In genomic region chr9:101376117-101376866, GRCh38 we compare ENCODE assay signal across 18 cellular contexts. TPM values are rescaled to one million over a fixed set of nuclear protein-coding genes. Genes with fewer than 3 reads are reported as not detected.
DNase-seq lines count a peak whose midpoint lies in the region; ATAC-seq, FAIRE-seq and TF ChIP-seq lines count a peak whose summit lies in the region.
"Had no signal": no experiment of that assay in that cellular context is flagged by ENCODE, and none has a peak within 500 bp of the region (broad histone marks: within the 10 kb centered on the region; RNA-seq: fewer than 3 reads in every experiment).

No MANE protein-coding gene starts in this region.

- no TSS peak for BruUV-seq in mammary epithelial cell (replicated peaks; lab: Mats Ljungman, UMichigan)
- no TSS peak for BruUV-seq in MCF 10A (replicated peaks; lab: Mats Ljungman, UMichigan)

- CTCF ChIA-PET in mammary epithelial cell (lab: Charles Lee; ENCODE audit: low non-redundant PET) = no interaction called here
- CTCF ChIA-PET in MCF 10A (lab: Yijun Ruan, JAX) = interaction anchor here (0.6 to 3.1 kb wide), 3 partner anchors 12 to 1041 kb away, joined by 3 to 28 read pairs (median 3); no protein-coding TSS in a partner anchor

- in situ Hi-C loops in mammary epithelial cell (cut with MboI; ENCODE audit: low sequenced_read_pairs in 2 of 2) = no loop called here
- in situ Hi-C loops in KBM-7 (cut with MboI; ENCODE audit: low pct_unique_long_range_greater_than_20kb, low sequenced_read_pairs) = no loop called here

- TF ChIP-seq CTCF in mammary epithelial cell (conservative IDR thresholded peaks at IDR 0.05 in 1 of 2, IDR thresholded peaks at IDR 0.05 in 1 of 2; ENCODE audit: extremely low read depth in 1 of 2, insufficient read depth in 1 of 2, low read depth in 1 of 2, low read length in 2 of 2) (no peak), MCF 10A (IDR thresholded peaks at IDR 0.05; ENCODE audit: unreplicated experiment) (no peak), keratinocyte (optimal IDR thresholded peaks at IDR 0.05 in 1 of 3, IDR thresholded peaks at IDR 0.05 in 1 of 3, conservative IDR thresholded peaks at IDR 0.05 in 1 of 3; ENCODE audit: extremely low read depth in 1 of 3, insufficient read depth in 2 of 3, low read length in 3 of 3) (no peak)

- H4K20me1 ChIP-seq in mammary epithelial cell (ENCODE audit: insufficient read depth, low read length) (no peaks in the 10 kb centered on the region), keratinocyte (ENCODE audit: control insufficient read depth, extremely low read depth, insufficient read depth, low read length) (no peaks in the 10 kb centered on the region)

- no peaks in the 10 kb centered on the region for H3K4me1 ChIP-seq in mammary epithelial cell (ENCODE audit: insufficient read depth, low read length)
- H3K4me1 ChIP-seq in keratinocyte (ENCODE audit: control insufficient read depth, extremely low read depth, insufficient read depth, low read length) = peaks cover 12% of the 10 kb centered on the region
- H3K4me1 ChIP-seq: left ventricle myocardium inferior, transverse colon had no signal

- H2AFZ ChIP-seq in mammary epithelial cell (ENCODE audit: low read depth, low read length) = no peak overlapping the region
- no peak overlapping the region for H2AFZ ChIP-seq in keratinocyte (ENCODE audit: control insufficient read depth, low read length)
- H2AFZ ChIP-seq: neural progenitor cell had no signal

- H3K4me3 ChIP-seq in mammary epithelial cell (replicated peaks in 1 of 3; ENCODE audit: insufficient read depth in 1 of 3, low read depth in 2 of 3, low read length in 3 of 3) = no peak overlapping the region
- no peak overlapping the region for H3K4me3 ChIP-seq in keratinocyte (ENCODE audit: control insufficient read depth in 2 of 3, extremely low read depth in 1 of 3, insufficient read depth in 2 of 3, low read depth in 1 of 3, low read length in 3 of 3)
- H3K4me3 ChIP-seq: left ventricle myocardium inferior, neural progenitor cell, transverse colon had no signal

- no peak overlapping the region for H3K9ac ChIP-seq in mammary epithelial cell (ENCODE audit: insufficient read depth, low read length)
- no peak overlapping the region for H3K9ac ChIP-seq in keratinocyte (ENCODE audit: control insufficient read depth, extremely low read depth, insufficient read depth, low read length)
- H3K9ac ChIP-seq: neural progenitor cell had no signal

- peak; percentile 19 for DNase-seq in mammary epithelial cell
- DNase-seq in MCF 10A (ENCODE audit: unreplicated experiment) = no peak
- peak; percentile 64 for DNase-seq in amniotic epithelial cell (ENCODE audit: low read depth)
- no peak for DNase-seq in keratinocyte (ENCODE audit: low read depth, low spot score)
- no peak for DNase-seq in naive thymus-derived CD8-positive, alpha-beta T cell
- no peak for DNase-seq in KBM-7
- DNase-seq: activated CD8-positive, alpha-beta memory T cell treated with anti-CD3 and anti-CD28 coated beads, Interleukin-2, amount 50 U/mL, for 4 hours; effector CD4-positive, alpha-beta T cell; glutamatergic neuron; left ventricle myocardium inferior; NCI-H526 treated with DMSO at 0.1 percent for 48 hours; SHP77 treated with DMSO at 0.1 percent for 48 hours; stimulated activated CD4-positive, alpha-beta T cell treated with anti-CD3 and anti-CD28 coated beads, Interleukin-12 subunit alpha, Interleukin-12 subunit beta, amount 100 ng/mL, for 4 hours; transverse colon had no signal

- no peaks in the 10 kb centered on the region for H3K9me3 ChIP-seq in mammary epithelial cell (replicated peaks; ENCODE audit: insufficient read depth, low read length)
- H3K9me3 ChIP-seq in keratinocyte (ENCODE audit: control insufficient read depth, low read depth, low read length) = no peaks in the 10 kb centered on the region

- H3K27ac ChIP-seq in mammary epithelial cell (ENCODE audit: insufficient read depth, low read depth, low read length) (no peak overlapping the region), keratinocyte (ENCODE audit: control insufficient read depth, insufficient read depth, low read length) (no peak overlapping the region)
- H3K27ac ChIP-seq: 22Rv1, left ventricle myocardium inferior, neural progenitor cell, transverse colon had no signal

- H3K27me3 ChIP-seq in mammary epithelial cell (ENCODE audit: insufficient read depth, low read length) (no peaks in the 10 kb centered on the region), keratinocyte (ENCODE audit: control insufficient read depth, extremely low read depth, insufficient read depth, low read length) (no peaks in the 10 kb centered on the region)
- H3K27me3 ChIP-seq: neural progenitor cell, transverse colon had no signal

- whole genome bisulfite sequencing in mammary epithelial cell (ENCODE audit: low coverage, missing lambda C conversion rate) = 41% methylated on average over 6 of the region's 6 CpGs

- ATAC-seq in GM18511 (IDR thresholded peaks at IDR 0.05; ENCODE audit: unreplicated experiment) (no peak), HG03175 (IDR thresholded peaks at IDR 0.05; ENCODE audit: unreplicated experiment) (no peak)
- no peak for ATAC-seq in naive thymus-derived CD8-positive, alpha-beta T cell

- peak; percentile 62 for FAIRE-seq in keratinocyte (lab: Jason Lieb, UNC)

- no peaks in the 10 kb centered on the region for H3K4me1 Mint-ChIP-seq in MCF 10A (ENCODE audit: insufficient read depth, unreplicated experiment)
- no peaks in the 10 kb centered on the region for H3K4me1 Mint-ChIP-seq in naive thymus-derived CD8-positive, alpha-beta T cell

- POLR2A ChIA-PET in MCF 10A (lab: Yijun Ruan, JAX) = interaction anchor here (1.1 to 1.8 kb wide), 2 partner anchors 7 to 23 kb away, joined by 3 to 6 read pairs; partner anchors contain the start of genes MRPL50 and ZNF189
- POLR2A ChIA-PET in naive thymus-derived CD8-positive, alpha-beta T cell (lab: Charles Lee) = no interaction called here

- dilution Hi-C loops in mammary epithelial cell (cut with HindIII; ENCODE audit: low sequenced_read_pairs) (no loop called here), keratinocyte (cut with MboI; ENCODE audit: extremely low pct_ligation_motif_present, low sequenced_read_pairs) (no loop called here)

- H3K79me2 ChIP-seq in mammary epithelial cell (ENCODE audit: insufficient read depth, low read length) = no peaks in the 10 kb centered on the region
- no peaks in the 10 kb centered on the region for H3K79me2 ChIP-seq in keratinocyte (ENCODE audit: control insufficient read depth, insufficient read depth, low read length)

- no peak overlapping the region for H3K4me2 ChIP-seq in mammary epithelial cell (ENCODE audit: insufficient read depth, low read depth, low read length)
- H3K4me2 ChIP-seq in keratinocyte (ENCODE audit: control insufficient read depth, extremely low read depth, insufficient read depth, low read depth, low read length) = no peak overlapping the region
- H3K4me2 ChIP-seq: neural progenitor cell had no signal

- H3K9me3 Mint-ChIP-seq in MCF 10A (ENCODE audit: unreplicated experiment) = no peaks in the 10 kb centered on the region
- peaks cover 0 to 10% (median 0%) of the 10 kb centered on the region in 9 donors for H3K9me3 Mint-ChIP-seq in naive thymus-derived CD8-positive, alpha-beta T cell

- no peak overlapping the region for H3K27ac Mint-ChIP-seq in MCF 10A (ENCODE audit: low read depth, unreplicated experiment)
- no peak overlapping the region for H3K27ac Mint-ChIP-seq in naive thymus-derived CD8-positive, alpha-beta T cell
- H3K27ac Mint-ChIP-seq: neural progenitor cell had no signal

- no peaks in the 10 kb centered on the region for H3K36me3 Mint-ChIP-seq in MCF 10A (ENCODE audit: insufficient read depth, unreplicated experiment)
- peaks cover 0 to 6% (median 0%) of the 10 kb centered on the region in 3 donors for H3K36me3 Mint-ChIP-seq in naive thymus-derived CD8-positive, alpha-beta T cell
- H3K36me3 Mint-ChIP-seq: neural progenitor cell had no signal

- H3K9me1 ChIP-seq in keratinocyte (ENCODE audit: control insufficient read depth, extremely low read depth, insufficient read depth, low read length) = no peaks in the 10 kb centered on the region

- intact Hi-C loops in mammary epithelial cell (cut with micrococcal nuclease) (no loop called here), MCF 10A (cut with micrococcal nuclease) (no loop called here)

- H3K4me3 Mint-ChIP-seq in MCF 10A (ENCODE audit: unreplicated experiment) = no peak overlapping the region
- H3K4me3 Mint-ChIP-seq in naive thymus-derived CD8-positive, alpha-beta T cell = no peak overlapping the region
- H3K4me3 Mint-ChIP-seq: neural progenitor cell had no signal

- no peaks in the 10 kb centered on the region for H3K36me3 ChIP-seq in mammary epithelial cell (ENCODE audit: insufficient read depth, low read length)
- H3K36me3 ChIP-seq in keratinocyte (ENCODE audit: control insufficient read depth in 2 of 2, extremely low read depth in 1 of 2, insufficient read depth in 2 of 2, low read length in 2 of 2) = no peaks in the 10 kb centered on the region
- H3K36me3 ChIP-seq: left ventricle myocardium inferior, neural progenitor cell, transverse colon had no signal

- no peaks in the 10 kb centered on the region for H3K27me3 Mint-ChIP-seq in MCF 10A (ENCODE audit: insufficient read depth, unreplicated experiment)
- H3K27me3 Mint-ChIP-seq in naive thymus-derived CD8-positive, alpha-beta T cell = peaks cover 2 to 19% (median 9%) of the 10 kb centered on the region in 5 donors

RNA-seq across cellular contexts. Expression of gene BAAT, which starts 8.5 kb away (rescaled TPM):
- total RNA-seq in mammary epithelial cell (under 1 TPM; 0.09 to 0.17 TPM), MCF 10A (2022) (0.14 and 0.15 TPM in 2 replicates)
- polyA plus RNA-seq in mammary epithelial cell (0.02 TPM), keratinocyte (0.02 to 0.14 TPM (median 0.08 TPM) in 3 replicates)
- polyA minus RNA-seq in mammary epithelial cell (not detected), keratinocyte (0.26 TPM in 1 of 3 replicates, not detected in the others)
- not detected for polyA plus RNA-seq in keratinocyte (2011; ENCODE audit: low read depth)
- 0.03 and 0.06 TPM in 2 replicates for polyA plus RNA-seq in keratinocyte (2011; cell fraction: cytosol; rRNA removed)
- polyA plus RNA-seq in keratinocyte (2011; cell fraction: nucleus; rRNA removed) = 0.16 and 0.22 TPM in 2 replicates
- 0.07 and 0.16 TPM in 2 replicates for polyA plus RNA-seq in keratinocyte (2012; ENCODE audit: low replicate concordance)
- not detected for polyA minus RNA-seq in keratinocyte (2011; cell fraction: cytosol; rRNA and poly(A)+ RNA removed)
- 0.54 TPM in 1 of 2 replicates, not detected in the other for polyA minus RNA-seq in keratinocyte (2011; cell fraction: nucleus; rRNA and poly(A)+ RNA removed)
- not detected for total RNA-seq in naive thymus-derived CD8-positive, alpha-beta T cell
- polyA plus RNA-seq in naive thymus-derived CD8-positive, alpha-beta T cell = not detected
- total RNA-seq: left ventricle myocardium inferior had no signal

RNA-seq across cellular contexts. Expression of gene MRPL50, which starts 22.1 kb away (rescaled TPM):
- total RNA-seq in mammary epithelial cell (10 to 100 TPM; 12.4 to 13.0 TPM), MCF 10A (2022) (15.4 and 16.9 TPM in 2 replicates)
- polyA plus RNA-seq in mammary epithelial cell (9.4 TPM), keratinocyte (11.0 to 24.0 TPM (median 17.4 TPM) in 3 replicates)
- polyA minus RNA-seq in mammary epithelial cell (6.7 TPM), keratinocyte (0.95 to 2.0 TPM (median 1.5 TPM) in 3 replicates)
- polyA plus RNA-seq in keratinocyte (2011; ENCODE audit: low read depth) = 5.9 TPM
- 11.1 and 23.8 TPM in 2 replicates for polyA plus RNA-seq in keratinocyte (2011; cell fraction: cytosol; rRNA removed)
- polyA plus RNA-seq in keratinocyte (2011; cell fraction: nucleus; rRNA removed) = 11.2 and 13.9 TPM in 2 replicates
- polyA plus RNA-seq in keratinocyte (2012; ENCODE audit: low replicate concordance) = 9.2 and 12.7 TPM in 2 replicates
- polyA minus RNA-seq in keratinocyte (2011; cell fraction: cytosol; rRNA and poly(A)+ RNA removed) = 0.77 TPM
- polyA minus RNA-seq in keratinocyte (2011; cell fraction: nucleus; rRNA and poly(A)+ RNA removed) = 0.63 and 2.3 TPM in 2 replicates
- total RNA-seq in naive thymus-derived CD8-positive, alpha-beta T cell = 10 to 100 TPM; 20.3 to 21.3 TPM
- polyA plus RNA-seq in naive thymus-derived CD8-positive, alpha-beta T cell = 10 to 100 TPM; 12.9 to 17.8 (median 13.2) TPM

RNA-seq across cellular contexts. Expression of gene ZNF189, which starts 22.4 kb away (rescaled TPM):
- total RNA-seq in mammary epithelial cell (10 to 100 TPM; 12.3 to 17.5 TPM), MCF 10A (2022) (17.4 and 20.4 TPM in 2 replicates)
- polyA plus RNA-seq in mammary epithelial cell (2.9 TPM), keratinocyte (4.9 to 8.7 TPM (median 5.9 TPM) in 3 replicates)
- polyA minus RNA-seq in mammary epithelial cell (2.2 TPM), keratinocyte (0.98 to 9.4 TPM (median 4.4 TPM) in 3 replicates)
- polyA plus RNA-seq in keratinocyte (2011; ENCODE audit: low read depth) = 2.5 TPM
- 3.7 and 8.2 TPM in 2 replicates for polyA plus RNA-seq in keratinocyte (2011; cell fraction: cytosol; rRNA removed)
- polyA plus RNA-seq in keratinocyte (2011; cell fraction: nucleus; rRNA removed) = 12.9 and 17.1 TPM in 2 replicates
- polyA plus RNA-seq in keratinocyte (2012; ENCODE audit: low replicate concordance) = 3.9 and 6.7 TPM in 2 replicates
- polyA minus RNA-seq in keratinocyte (2011; cell fraction: cytosol; rRNA and poly(A)+ RNA removed) = 3.6 TPM
- polyA minus RNA-seq in keratinocyte (2011; cell fraction: nucleus; rRNA and poly(A)+ RNA removed) = 5.6 and 11.0 TPM in 2 replicates
- 10 to 100 TPM; 23.7 to 26.3 TPM for total RNA-seq in naive thymus-derived CD8-positive, alpha-beta T cell
- 1 to 10 TPM; 1.4 to 2.6 (median 2.6) TPM for polyA plus RNA-seq in naive thymus-derived CD8-positive, alpha-beta T cell

RNA-seq across cellular contexts. Expression of gene ALDOB, which starts 59.3 kb away (rescaled TPM):
- not detected for total RNA-seq in mammary epithelial cell
- not detected for polyA plus RNA-seq in mammary epithelial cell
- not detected for polyA minus RNA-seq in mammary epithelial cell
- not detected in 2 replicates for total RNA-seq in MCF 10A (2022)
- not detected in 3 replicates for polyA plus RNA-seq in keratinocyte
- polyA plus RNA-seq in keratinocyte (2011; ENCODE audit: low read depth) = not detected
- polyA plus RNA-seq in keratinocyte (2011; cell fraction: cytosol; rRNA removed) = not detected in 2 replicates
- polyA plus RNA-seq in keratinocyte (2011; cell fraction: nucleus; rRNA removed) = not detected in 2 replicates
- polyA plus RNA-seq in keratinocyte (2012; ENCODE audit: low replicate concordance) = 0.11 TPM in 1 of 2 replicates, not detected in the other
- polyA minus RNA-seq in keratinocyte = not detected in 3 replicates
- not detected for polyA minus RNA-seq in keratinocyte (2011; cell fraction: cytosol; rRNA and poly(A)+ RNA removed)
- polyA minus RNA-seq in keratinocyte (2011; cell fraction: nucleus; rRNA and poly(A)+ RNA removed) = not detected in 2 replicates
- total RNA-seq in naive thymus-derived CD8-positive, alpha-beta T cell = not detected
- polyA plus RNA-seq in naive thymus-derived CD8-positive, alpha-beta T cell = not detected

Comparison
In these comparisons a context has a peak if more than half of its experiments do, and no peak if none do; other contexts are left out.
1. DNase-seq: peak in mammary epithelial cell (single experiment) and amniotic epithelial cell (single experiment); none in MCF 10A (single experiment), keratinocyte (single experiment), naive thymus-derived CD8-positive, alpha-beta T cell (0 of 10) and KBM-7 (single experiment).